In genomic region chr10:49678827-49679479, GRCh38 we compare ENCODE assay signal across 14 cellular contexts. TPM values are rescaled to one million over a fixed set of nuclear protein-coding genes. Genes with fewer than 3 reads are reported as not detected.
DNase-seq lines count a peak whose midpoint lies in the region; ATAC-seq, FAIRE-seq and TF ChIP-seq lines count a peak whose summit lies in the region.
"Had no signal": no experiment of that assay in that cellular context is flagged by ENCODE, and none has a peak within 500 bp of the region (broad histone marks: within the 10 kb centered on the region; RNA-seq: fewer than 3 reads in every experiment).

No MANE protein-coding gene starts in this region.

- H3K27ac ChIP-seq in subcutaneous abdominal adipose tissue (ENCODE audit: low read depth, low read length): no peak overlapping the region
- H3K27ac ChIP-seq: ovary had no signal

- no peak for FAIRE-seq in frontal cortex (lab: Jason Lieb, UNC)

- H3K9me3 Mint-ChIP-seq in activated naive CD8-positive, alpha-beta T cell treated with anti-CD3 and anti-CD28 coated beads, Interleukin-2, amount 10 ng/mL, durations not matched to agents 7 days and 5 days: peaks cover 18% of the 10 kb centered on the region
- peaks cover 28% of the 10 kb centered on the region for H3K9me3 Mint-ChIP-seq in activated naive CD8-positive, alpha-beta T cell treated with anti-CD3 and anti-CD28 coated beads for 36 hours

- peaks cover 47% of the 10 kb centered on the region for H3K27me3 Mint-ChIP-seq in activated naive CD8-positive, alpha-beta T cell treated with anti-CD3 and anti-CD28 coated beads, Interleukin-2, amount 10 ng/mL, durations not matched to agents 7 days and 5 days
- H3K27me3 Mint-ChIP-seq in activated naive CD8-positive, alpha-beta T cell treated with anti-CD3 and anti-CD28 coated beads for 36 hours: peaks cover 72% of the 10 kb centered on the region

- H3K36me3 Mint-ChIP-seq in activated naive CD8-positive, alpha-beta T cell treated with anti-CD3 and anti-CD28 coated beads, Interleukin-2, amount 10 ng/mL, durations not matched to agents 7 days and 5 days: no peaks in the 10 kb centered on the region
- H3K36me3 Mint-ChIP-seq in activated naive CD8-positive, alpha-beta T cell treated with anti-CD3 and anti-CD28 coated beads for 36 hours: peaks cover 2% of the 10 kb centered on the region
- H3K36me3 Mint-ChIP-seq: stimulated activated memory B cell treated with anti-CD40 and anti-IgM and Interleukin-4, amounts not matched to agents 10 μg/mL and 1 μg/mL and 100 μg/mL, for 72 hours had no signal

- H3K27ac Mint-ChIP-seq in activated naive CD8-positive, alpha-beta T cell treated with anti-CD3 and anti-CD28 coated beads, Interleukin-2, amount 10 ng/mL, durations not matched to agents 7 days and 5 days: no peak overlapping the region
- H3K27ac Mint-ChIP-seq in activated naive CD8-positive, alpha-beta T cell treated with anti-CD3 and anti-CD28 coated beads for 36 hours: no peak overlapping the region
- H3K27ac Mint-ChIP-seq: stimulated activated memory B cell treated with anti-CD40 and anti-IgM and Interleukin-4, amounts not matched to agents 10 μg/mL and 1 μg/mL and 100 μg/mL, for 72 hours had no signal

- peaks cover 0 to 15% (median 6%) of the 10 kb centered on the region in 5 donors for H3K27me3 ChIP-seq in subcutaneous abdominal adipose tissue (ENCODE audit: control insufficient read depth in 5 of 5, insufficient read depth in 4 of 5, low read length in 5 of 5)
- H3K27me3 ChIP-seq: ovary had no signal

- POLR2A ChIA-PET in activated naive CD8-positive, alpha-beta T cell treated with anti-CD3 and anti-CD28 coated beads, Interleukin-2, amount 10 ng/mL, durations not matched to agents 7 days and 5 days (lab: Charles Lee): no interaction called here

- peak overlapping the region; percentile 12 to 17 for H3K4me3 ChIP-seq in cardiac fibroblast (replicated peaks in 1 of 2; ENCODE audit: low read depth in 2 of 2, low read length in 2 of 2)
- H3K4me3 ChIP-seq in iPS-18c (ENCODE audit: insufficient read depth, low read depth, low read length): peak overlapping the region; percentile 47
- H3K4me3 ChIP-seq in subcutaneous abdominal adipose tissue (ENCODE audit: low read depth in 1 of 5, low read length in 5 of 5): peak overlapping the region in 3 of 5 donors; percentile 18 to 45 (median 32)
- H3K4me3 ChIP-seq: MG63, ovary had no signal

- H3K9me3 ChIP-seq in iPS-18c (ENCODE audit: control insufficient read depth, insufficient read depth, low read length) (no peaks in the 10 kb centered on the region), subcutaneous abdominal adipose tissue (ENCODE audit: control insufficient read depth in 5 of 5, low read length in 5 of 5) (peaks cover 10 to 18% (median 11%) of the 10 kb centered on the region in 5 donors)

- H3K4me3 Mint-ChIP-seq in activated naive CD8-positive, alpha-beta T cell treated with anti-CD3 and anti-CD28 coated beads, Interleukin-2, amount 10 ng/mL, durations not matched to agents 7 days and 5 days: peak overlapping the region; percentile 23
- H3K4me3 Mint-ChIP-seq in activated naive CD8-positive, alpha-beta T cell treated with anti-CD3 and anti-CD28 coated beads for 36 hours: no peak overlapping the region
- H3K4me3 Mint-ChIP-seq: stimulated activated memory B cell treated with anti-CD40 and anti-IgM and Interleukin-4, amounts not matched to agents 10 μg/mL and 1 μg/mL and 100 μg/mL, for 72 hours had no signal

- TF ChIP-seq CTCF in cardiac fibroblast (IDR thresholded peaks at IDR 0.05; ENCODE audit: low read depth, low read length): no peak

- ATAC-seq in activated naive CD8-positive, alpha-beta T cell treated with anti-CD3 and anti-CD28 coated beads, Interleukin-2, amount 10 ng/mL, durations not matched to agents 7 days and 5 days (ENCODE audit: low read depth): no peak
- ATAC-seq: Panc1; stimulated activated memory B cell treated with anti-CD40 and anti-IgM and Interleukin-4, amounts not matched to agents 10 μg/mL and 1 μg/mL and 100 μg/mL, for 72 hours had no signal

- peaks cover 5% of the 10 kb centered on the region for H3K4me1 Mint-ChIP-seq in activated naive CD8-positive, alpha-beta T cell treated with anti-CD3 and anti-CD28 coated beads, Interleukin-2, amount 10 ng/mL, durations not matched to agents 7 days and 5 days
- no peaks in the 10 kb centered on the region for H3K4me1 Mint-ChIP-seq in activated naive CD8-positive, alpha-beta T cell treated with anti-CD3 and anti-CD28 coated beads for 36 hours
- H3K4me1 Mint-ChIP-seq: stimulated activated memory B cell treated with anti-CD40 and anti-IgM and Interleukin-4, amounts not matched to agents 10 μg/mL and 1 μg/mL and 100 μg/mL, for 72 hours had no signal

- DNase-seq in activated naive CD8-positive, alpha-beta T cell treated with anti-CD3 and anti-CD28 coated beads, Interleukin-2, amount 10 ng/mL, durations not matched to agents 7 days and 5 days: no peak
- DNase-seq in activated naive CD8-positive, alpha-beta T cell treated with anti-CD3 and anti-CD28 coated beads for 36 hours: no peak
- DNase-seq in cardiac fibroblast (ENCODE audit: low read depth in 2 of 2): no peak
- DNase-seq in frontal cortex (ENCODE audit: low spot score in 2 of 2): no peak
- DNase-seq in NCI-H146 treated with DMSO at 0.1 percent for 48 hours (lab: John Stamatoyannopoulos, UW; ENCODE audit: unreplicated experiment): no peak
- DNase-seq in activated CD8-positive, alpha-beta memory T cell treated with anti-CD3 and anti-CD28 coated beads, Interleukin-2, amount 50 U/mL, for 4 hours: no peak
- DNase-seq: activated T-cell treated with anti-CD3 and anti-CD28 coated beads, Interleukin-2, amount 50 U/mL, for 1 hour; GF-D8; ovary had no signal

- H3K36me3 ChIP-seq in subcutaneous abdominal adipose tissue (ENCODE audit: control insufficient read depth in 5 of 5, insufficient read depth in 5 of 5, low read length in 5 of 5): no peaks in the 10 kb centered on the region
- H3K36me3 ChIP-seq: MG63, ovary had no signal

- H3K9ac ChIP-seq in subcutaneous abdominal adipose tissue (ENCODE audit: low read length in 5 of 5): no peak overlapping the region

- peaks cover 0 to 7% (median 0%) of the 10 kb centered on the region in 5 donors for H3K4me1 ChIP-seq in subcutaneous abdominal adipose tissue (ENCODE audit: control insufficient read depth in 5 of 5, insufficient read depth in 5 of 5, low read length in 5 of 5)

RNA-seq across cellular contexts. Expression of gene C10orf53, which starts 0.5 kb away (rescaled TPM):
- not detected for total RNA-seq in activated naive CD8-positive, alpha-beta T cell treated with anti-CD3 and anti-CD28 coated beads, Interleukin-2, amount 10 ng/mL, durations not matched to agents 7 days and 5 days
- total RNA-seq in activated naive CD8-positive, alpha-beta T cell treated with anti-CD3 and anti-CD28 coated beads for 36 hours: not detected
- not detected for total RNA-seq in frontal cortex
- total RNA-seq: ovary had no signal
